11 cellular contexts compared by ENCODE assay signal in genomic region chr11:112082729-112083128, GRCh38. TPM values are rescaled to one million over a fixed set of nuclear protein-coding genes. Genes with fewer than 3 reads are reported as not detected.
DNase-seq lines count a peak whose midpoint lies in the region; ATAC-seq and TF ChIP-seq lines count a peak whose summit lies in the region.
"Had no signal": no experiment of that assay in that cellular context is flagged by ENCODE, and none has a peak within 500 bp of the region (broad histone marks: within the 10 kb centered on the region; RNA-seq: fewer than 3 reads in every experiment).

No MANE protein-coding gene starts in this region.

- peaks cover 14% of the 10 kb centered on the region for H3K4me1 ChIP-seq in ACC112 (ENCODE audit: control insufficient read depth, insufficient read depth, low read length, unreplicated experiment)

- no peak for TF ChIP-seq CTCF in foreskin fibroblast (IDR thresholded peaks at IDR 0.05; ENCODE audit: low read depth, low read length)

- no peaks in the 10 kb centered on the region for H3K9me3 Mint-ChIP-seq in activated CD4-positive, alpha-beta memory T cell treated with anti-CD3 and anti-CD28 coated beads for 36 hours

- H3K27me3 ChIP-seq in ACC112 (ENCODE audit: insufficient read depth, low read length): no peaks in the 10 kb centered on the region

- H3K27ac Mint-ChIP-seq in activated CD4-positive, alpha-beta memory T cell treated with anti-CD3 and anti-CD28 coated beads for 36 hours: peak overlapping the region; percentile 84

- H3K27me3 Mint-ChIP-seq in activated CD4-positive, alpha-beta memory T cell treated with anti-CD3 and anti-CD28 coated beads for 36 hours: peaks cover 2% of the 10 kb centered on the region

- peak overlapping the region; percentile 94 for H3K27ac ChIP-seq in ACC112 (ENCODE audit: low read depth, low read length)

- ATAC-seq in sciatic nerve (no peak), GM18868 (IDR thresholded peaks at IDR 0.05; ENCODE audit: unreplicated experiment) (no peak)

- peaks cover 35% of the 10 kb centered on the region for H3K79me2 ChIP-seq in ACC112 (ENCODE audit: control insufficient read depth, insufficient read depth, low read length, unreplicated experiment)

- no peak overlapping the region for H3K4me3 Mint-ChIP-seq in activated CD4-positive, alpha-beta memory T cell treated with anti-CD3 and anti-CD28 coated beads for 36 hours

- peaks cover 53% of the 10 kb centered on the region for H3K36me3 Mint-ChIP-seq in activated CD4-positive, alpha-beta memory T cell treated with anti-CD3 and anti-CD28 coated beads for 36 hours

- DNase-seq in GM04504 (ENCODE audit: low read depth) (peak; percentile 70), foreskin fibroblast (peak; percentile 57 to 66), sciatic nerve (ENCODE audit: low spot score) (no peak), amniotic stem cell (lab: John Stamatoyannopoulos, UW) (no peak), NCI-H524 (lab: John Stamatoyannopoulos, UW) (no peak)
- peak; percentile 63 for DNase-seq in activated CD4-positive, alpha-beta memory T cell treated with anti-CD3 and anti-CD28 coated beads for 36 hours
- DNase-seq: DMS 273 treated with DMSO at 0.1 percent for 48 hours, hypothalamus, NCI-H1417 had no signal

- intact Hi-C loops in activated CD4-positive, alpha-beta memory T cell treated with anti-CD3 and anti-CD28 coated beads for 36 hours (cut with micrococcal nuclease): loop anchor here (1.0 to 10.0 kb wide), 3 partner anchors 25 to 318 kb away; partner anchors contain the start of gene PPP2R1B
- intact Hi-C loops in sciatic nerve (cut with DNase I): no loop called here

- H3K36me3 ChIP-seq in ACC112 (ENCODE audit: insufficient read depth, low read length): peaks cover 33% of the 10 kb centered on the region

- CTCF ChIA-PET in activated CD4-positive, alpha-beta memory T cell treated with anti-CD3 and anti-CD28 coated beads for 36 hours (lab: Charles Lee): interaction anchor here (0.6 to 1.1 kb wide), 3 partner anchors 33 to 205 kb away, joined by 3 to 4 read pairs (median 4); partner anchors contain the start of gene FDXACB1

- POLR2A ChIA-PET in activated CD4-positive, alpha-beta memory T cell treated with anti-CD3 and anti-CD28 coated beads for 36 hours (lab: Charles Lee): interaction anchor here (1.1 to 1.8 kb wide), 3 partner anchors 25 to 146 kb away, joined by 3 to 9 read pairs (median 4); no protein-coding TSS in a partner anchor

- peaks cover 45% of the 10 kb centered on the region for H3K4me1 Mint-ChIP-seq in activated CD4-positive, alpha-beta memory T cell treated with anti-CD3 and anti-CD28 coated beads for 36 hours (ENCODE audit: low read depth)

- H3K4me3 ChIP-seq in ACC112 (ENCODE audit: low read depth, low read length) (no peak overlapping the region), foreskin fibroblast (ENCODE audit: low read depth in 1 of 2, low read length in 2 of 2) (no peak overlapping the region)

- no peak overlapping the region for H2AFZ ChIP-seq in ACC112 (ENCODE audit: low read length, unreplicated experiment)

RNA-seq across cellular contexts. Expression of gene TIMM8B, which starts 3.8 kb away (rescaled TPM):
- total RNA-seq in activated CD4-positive, alpha-beta memory T cell treated with anti-CD3 and anti-CD28 coated beads for 36 hours: 10 to 100 TPM; 36.5 to 38.4 TPM
- total RNA-seq in sciatic nerve: 30.8 TPM

RNA-seq across cellular contexts. Expression of gene SDHD, which starts 3.9 kb away (rescaled TPM):
- total RNA-seq in activated CD4-positive, alpha-beta memory T cell treated with anti-CD3 and anti-CD28 coated beads for 36 hours: 10 to 100 TPM; 72.7 to 91.6 TPM
- total RNA-seq in sciatic nerve: 75.5 TPM

RNA-seq across cellular contexts. Expression of gene NKAPD1, which starts 8.6 kb away (rescaled TPM):
- 10 to 100 TPM; 17.5 to 19.4 TPM for total RNA-seq in activated CD4-positive, alpha-beta memory T cell treated with anti-CD3 and anti-CD28 coated beads for 36 hours
- 18.1 TPM for total RNA-seq in sciatic nerve

RNA-seq across cellular contexts. Expression of gene PIH1D2, which starts 8.9 kb away (rescaled TPM):
- total RNA-seq in activated CD4-positive, alpha-beta memory T cell treated with anti-CD3 and anti-CD28 coated beads for 36 hours: under 1 TPM; 0.36 to 0.56 TPM
- total RNA-seq in sciatic nerve: 1.8 TPM

RNA-seq across cellular contexts. Expression of gene DLAT, which starts 57.5 kb away (rescaled TPM):
- 10 to 100 TPM; 36.4 to 39.0 TPM for total RNA-seq in activated CD4-positive, alpha-beta memory T cell treated with anti-CD3 and anti-CD28 coated beads for 36 hours
- 19.4 TPM for total RNA-seq in sciatic nerve

Comparison
In these comparisons a context has a peak if more than half of its experiments do, and no peak if none do; other contexts are left out.
1. DNase-seq: peak in GM04504 (single experiment), activated CD4-positive, alpha-beta memory T cell treated with anti-CD3 and anti-CD28 coated beads for 36 hours (single experiment) and foreskin fibroblast (2 of 2); none in sciatic nerve (single experiment), amniotic stem cell (single experiment) and NCI-H524 (0 of 2).